ENCODE assay signal across 28 cellular contexts in the genomic region with DNA sequence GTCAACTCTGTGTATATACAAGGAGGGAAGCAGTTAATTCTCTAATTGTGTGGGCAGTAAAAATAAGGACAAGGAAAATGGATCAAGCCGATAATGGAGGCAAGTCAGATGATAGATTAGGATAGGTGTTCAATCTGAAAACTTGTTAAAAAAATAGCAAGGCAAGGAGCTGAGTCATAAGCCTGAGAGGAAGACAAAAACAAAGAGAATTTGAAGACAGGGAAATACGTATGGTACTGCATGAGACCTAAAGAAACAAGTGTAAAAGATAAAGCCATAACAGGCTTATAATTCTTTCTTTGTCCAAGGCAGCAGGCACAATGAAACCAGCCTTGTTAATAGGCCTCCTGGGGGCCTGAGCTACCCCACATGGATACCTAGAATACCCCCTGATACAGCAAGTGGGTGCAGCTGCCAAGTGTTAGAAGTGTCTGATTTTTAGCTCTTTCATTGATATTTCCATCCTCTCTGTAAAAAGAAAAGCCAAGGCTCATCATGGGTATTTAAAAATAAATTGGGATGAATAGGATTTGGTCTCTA.
"Had no signal": no experiment of that assay in that cellular context is flagged by ENCODE, and none has a peak within 500 bp of the region (broad histone marks: within the 10 kb centered on the region; RNA-seq: fewer than 3 reads in every experiment).

No MANE protein-coding gene starts in this region.

- H3K27ac ChIP-seq: adrenal gland, breast epithelium, Peyer's patch, RWPE1 had no signal

- H3K9me3 ChIP-seq: adrenal gland, breast epithelium, Peyer's patch had no signal

- H3K4me3 ChIP-seq: adrenal gland, breast epithelium, K562, Peyer's patch had no signal

- H3K27me3 ChIP-seq: adrenal gland, breast epithelium, Peyer's patch had no signal

- DNase-seq: activated B cell treated with CpG ODN at 0.5 μM for 24 hours; activated CD4-positive, alpha-beta T cell treated with anti-CD3 and anti-CD28 coated beads for 1 hour; activated CD4-positive, alpha-beta T cell treated with anti-CD3 and anti-CD28 coated beads, Interleukin-2, amount 10 ng/mL, durations not matched to agents 24 days and 14 days; activated CD4-positive, alpha-beta T cell treated with anti-CD3 and anti-CD28 coated beads, Interleukin-2, amount 50 U/mL, for 48 hours; activated CD8-positive, alpha-beta memory T cell treated with anti-CD3 and anti-CD28 coated beads for 24 hours; activated gamma-delta T cell; activated naive CD4-positive, alpha-beta T cell treated with anti-CD3 and anti-CD28 coated beads, Interleukin-2, amount 10 ng/mL, durations not matched to agents 7 days and 5 days; activated naive CD8-positive, alpha-beta T cell treated with anti-CD3 and anti-CD28 coated beads, Interleukin-2, amount 10 ng/mL, durations not matched to agents 7 days and 5 days; activated T-cell treated with anti-CD3 and anti-CD28 coated beads, Interleukin-2, amount 50 U/mL, for 4 hours; adrenal gland; aorta; caudate nucleus; Kasumi-1; NCI-H1105 treated with DMSO at 0.1 percent for 48 hours; NCI-H1436 treated with DMSO at 0.1 percent for 48 hours; NCI-H187; NCI-H2081; NCI-H510A treated with DMSO at 0.1 percent for 48 hours; NCI-H69; NK-92 treated with Interleukin-12 subunit alpha and Interleukin-12 subunit beta, amount 100 ng/mL, for 24 hours; OCI-M1; Peyer's patch; Right ventricle myocardium superior; T-helper 17 cell; T-helper 9 cell had no signal

- H3K36me3 ChIP-seq: adrenal gland, breast epithelium, Peyer's patch had no signal

- H3K4me1 ChIP-seq: adrenal gland, breast epithelium, Peyer's patch had no signal
